ENCODE assay signal across 2 cellular contexts in the genomic region with DNA sequence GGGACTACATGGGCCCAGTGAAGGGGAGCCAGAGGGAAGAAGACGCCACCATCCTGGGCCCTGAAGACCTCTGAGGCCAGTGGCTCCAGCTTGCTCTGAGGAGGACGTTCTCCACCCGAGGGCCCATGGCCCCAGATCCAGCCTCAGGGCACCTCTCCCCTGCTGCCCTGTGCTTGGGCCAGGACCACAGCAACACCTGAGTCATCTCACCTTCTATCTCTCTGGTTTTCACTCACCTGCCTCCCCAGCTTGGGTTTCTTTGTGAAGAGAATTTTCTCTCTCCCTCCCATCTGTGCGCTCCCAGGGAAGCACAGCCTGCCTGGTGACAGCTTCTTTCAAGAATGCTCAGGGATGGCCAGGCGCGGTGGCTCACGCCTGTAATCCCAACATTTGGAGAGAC.
TF ChIP-seq lines count a peak whose summit lies in the region.

No MANE protein-coding gene starts in this region.

TF ChIP-seq in HepG2, 621 proteins besides CTCF, POLR2A, EP300 and RAD21:
- TF ChIP-seq EEA1 (CRISPR knock-in tag; IDR thresholded peaks at IDR 0.05; ENCODE audit: borderline replicate concordance): no peak
- 0 out of 2 replicates have a peak, but pooled peaks have one; percentile 24 for TF ChIP-seq PHF8 (CRISPR knock-in tag; IDR thresholded peaks at IDR 0.05)
TF ChIP-seq in HepG2: peak in this region for 1.

TF ChIP-seq in H1, 55 proteins besides CTCF, POLR2A, EP300 and RAD21:
- TF ChIP-seq SIN3A (conservative IDR thresholded peaks at IDR 0.05 in 1 of 2, IDR thresholded peaks at IDR 0.05 in 1 of 2; ENCODE audit: low read depth in 1 of 2, low read length in 2 of 2) (no peak), SIX5 (IDR thresholded peaks at IDR 0.05; ENCODE audit: low read depth, low read length) (no peak), RFX5 (IDR thresholded peaks at IDR 0.05; ENCODE audit: borderline replicate concordance, low read depth, low read length) (no peak), BCL11A (IDR thresholded peaks at IDR 0.05; ENCODE audit: low read depth in 2 of 2, low read length in 2 of 2) (no peak), CEBPB (IDR thresholded peaks at IDR 0.05; ENCODE audit: low read depth, low read length) (no peak), SP1 (IDR thresholded peaks at IDR 0.05; ENCODE audit: low read depth, low read length) (no peak), SIRT6 (IDR thresholded peaks at IDR 0.05; ENCODE audit: low read length) (no peak)
- TF ChIP-seq, protein P1, sequence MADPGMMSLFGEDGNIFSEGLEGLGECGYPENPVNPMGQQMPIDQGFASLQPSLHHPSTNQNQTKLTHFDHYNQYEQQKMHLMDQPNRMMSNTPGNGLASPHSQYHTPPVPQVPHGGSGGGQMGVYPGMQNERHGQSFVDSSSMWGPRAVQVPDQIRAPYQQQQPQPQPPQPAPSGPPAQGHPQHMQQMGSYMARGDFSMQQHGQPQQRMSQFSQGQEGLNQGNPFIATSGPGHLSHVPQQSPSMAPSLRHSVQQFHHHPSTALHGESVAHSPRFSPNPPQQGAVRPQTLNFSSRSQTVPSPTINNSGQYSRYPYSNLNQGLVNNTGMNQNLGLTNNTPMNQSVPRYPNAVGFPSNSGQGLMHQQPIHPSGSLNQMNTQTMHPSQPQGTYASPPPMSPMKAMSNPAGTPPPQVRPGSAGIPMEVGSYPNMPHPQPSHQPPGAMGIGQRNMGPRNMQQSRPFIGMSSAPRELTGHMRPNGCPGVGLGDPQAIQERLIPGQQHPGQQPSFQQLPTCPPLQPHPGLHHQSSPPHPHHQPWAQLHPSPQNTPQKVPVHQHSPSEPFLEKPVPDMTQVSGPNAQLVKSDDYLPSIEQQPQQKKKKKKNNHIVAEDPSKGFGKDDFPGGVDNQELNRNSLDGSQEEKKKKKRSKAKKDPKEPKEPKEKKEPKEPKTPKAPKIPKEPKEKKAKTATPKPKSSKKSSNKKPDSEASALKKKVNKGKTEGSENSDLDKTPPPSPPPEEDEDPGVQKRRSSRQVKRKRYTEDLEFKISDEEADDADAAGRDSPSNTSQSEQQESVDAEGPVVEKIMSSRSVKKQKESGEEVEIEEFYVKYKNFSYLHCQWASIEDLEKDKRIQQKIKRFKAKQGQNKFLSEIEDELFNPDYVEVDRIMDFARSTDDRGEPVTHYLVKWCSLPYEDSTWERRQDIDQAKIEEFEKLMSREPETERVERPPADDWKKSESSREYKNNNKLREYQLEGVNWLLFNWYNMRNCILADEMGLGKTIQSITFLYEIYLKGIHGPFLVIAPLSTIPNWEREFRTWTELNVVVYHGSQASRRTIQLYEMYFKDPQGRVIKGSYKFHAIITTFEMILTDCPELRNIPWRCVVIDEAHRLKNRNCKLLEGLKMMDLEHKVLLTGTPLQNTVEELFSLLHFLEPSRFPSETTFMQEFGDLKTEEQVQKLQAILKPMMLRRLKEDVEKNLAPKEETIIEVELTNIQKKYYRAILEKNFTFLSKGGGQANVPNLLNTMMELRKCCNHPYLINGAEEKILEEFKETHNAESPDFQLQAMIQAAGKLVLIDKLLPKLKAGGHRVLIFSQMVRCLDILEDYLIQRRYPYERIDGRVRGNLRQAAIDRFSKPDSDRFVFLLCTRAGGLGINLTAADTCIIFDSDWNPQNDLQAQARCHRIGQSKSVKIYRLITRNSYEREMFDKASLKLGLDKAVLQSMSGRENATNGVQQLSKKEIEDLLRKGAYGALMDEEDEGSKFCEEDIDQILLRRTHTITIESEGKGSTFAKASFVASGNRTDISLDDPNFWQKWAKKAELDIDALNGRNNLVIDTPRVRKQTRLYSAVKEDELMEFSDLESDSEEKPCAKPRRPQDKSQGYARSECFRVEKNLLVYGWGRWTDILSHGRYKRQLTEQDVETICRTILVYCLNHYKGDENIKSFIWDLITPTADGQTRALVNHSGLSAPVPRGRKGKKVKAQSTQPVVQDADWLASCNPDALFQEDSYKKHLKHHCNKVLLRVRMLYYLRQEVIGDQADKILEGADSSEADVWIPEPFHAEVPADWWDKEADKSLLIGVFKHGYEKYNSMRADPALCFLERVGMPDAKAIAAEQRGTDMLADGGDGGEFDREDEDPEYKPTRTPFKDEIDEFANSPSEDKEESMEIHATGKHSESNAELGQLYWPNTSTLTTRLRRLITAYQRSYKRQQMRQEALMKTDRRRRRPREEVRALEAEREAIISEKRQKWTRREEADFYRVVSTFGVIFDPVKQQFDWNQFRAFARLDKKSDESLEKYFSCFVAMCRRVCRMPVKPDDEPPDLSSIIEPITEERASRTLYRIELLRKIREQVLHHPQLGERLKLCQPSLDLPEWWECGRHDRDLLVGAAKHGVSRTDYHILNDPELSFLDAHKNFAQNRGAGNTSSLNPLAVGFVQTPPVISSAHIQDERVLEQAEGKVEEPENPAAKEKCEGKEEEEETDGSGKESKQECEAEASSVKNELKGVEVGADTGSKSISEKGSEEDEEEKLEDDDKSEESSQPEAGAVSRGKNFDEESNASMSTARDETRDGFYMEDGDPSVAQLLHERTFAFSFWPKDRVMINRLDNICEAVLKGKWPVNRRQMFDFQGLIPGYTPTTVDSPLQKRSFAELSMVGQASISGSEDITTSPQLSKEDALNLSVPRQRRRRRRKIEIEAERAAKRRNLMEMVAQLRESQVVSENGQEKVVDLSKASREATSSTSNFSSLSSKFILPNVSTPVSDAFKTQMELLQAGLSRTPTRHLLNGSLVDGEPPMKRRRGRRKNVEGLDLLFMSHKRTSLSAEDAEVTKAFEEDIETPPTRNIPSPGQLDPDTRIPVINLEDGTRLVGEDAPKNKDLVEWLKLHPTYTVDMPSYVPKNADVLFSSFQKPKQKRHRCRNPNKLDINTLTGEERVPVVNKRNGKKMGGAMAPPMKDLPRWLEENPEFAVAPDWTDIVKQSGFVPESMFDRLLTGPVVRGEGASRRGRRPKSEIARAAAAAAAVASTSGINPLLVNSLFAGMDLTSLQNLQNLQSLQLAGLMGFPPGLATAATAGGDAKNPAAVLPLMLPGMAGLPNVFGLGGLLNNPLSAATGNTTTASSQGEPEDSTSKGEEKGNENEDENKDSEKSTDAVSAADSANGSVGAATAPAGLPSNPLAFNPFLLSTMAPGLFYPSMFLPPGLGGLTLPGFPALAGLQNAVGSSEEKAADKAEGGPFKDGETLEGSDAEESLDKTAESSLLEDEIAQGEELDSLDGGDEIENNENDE (IDR thresholded peaks at IDR 0.05; ENCODE audit: insufficient replicate concordance, low read length): no peak
